Comparison of ENCODE assay signal across 29 cellular contexts in the genomic region with DNA sequence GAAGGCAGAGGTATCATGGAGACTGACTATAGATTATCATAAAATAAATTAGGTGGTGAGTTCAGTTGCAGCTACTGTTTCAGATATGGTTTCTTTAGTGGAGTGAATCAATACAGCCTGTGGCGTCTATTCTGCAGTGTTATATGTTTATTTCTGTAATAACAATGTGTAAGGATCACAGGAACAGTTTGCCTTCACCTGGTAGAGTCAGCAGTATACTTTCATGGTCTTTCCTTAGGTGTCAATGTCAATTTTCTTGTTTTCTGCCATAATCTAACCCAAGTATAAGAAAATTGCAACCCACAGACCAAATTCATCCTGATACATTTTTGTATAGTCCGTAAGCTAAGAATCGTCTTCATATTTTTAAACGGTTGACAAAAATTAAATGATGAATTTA.
"Had no signal": no experiment of that assay in that cellular context is flagged by ENCODE, and none has a peak within 500 bp of the region (broad histone marks: within the 10 kb centered on the region; RNA-seq: fewer than 3 reads in every experiment).

No MANE protein-coding gene starts in this region.

- H3K9me3 ChIP-seq: colonic mucosa, gastrocnemius medialis had no signal

- H3K4me2 ChIP-seq: hepatocyte had no signal

- H3K4me3 ChIP-seq: colonic mucosa, coronary artery, dorsolateral prefrontal cortex, esophagus muscularis mucosa, esophagus squamous epithelium, gastrocnemius medialis, gastroesophageal sphincter, heart left ventricle, heart right ventricle, hepatocyte had no signal

- H3K4me1 ChIP-seq: colonic mucosa, esophagus muscularis mucosa, foreskin keratinocyte, gastrocnemius medialis, gastroesophageal sphincter, heart left ventricle, heart right ventricle had no signal

- H3K27me3 ChIP-seq: colonic mucosa, dorsolateral prefrontal cortex, esophagus muscularis mucosa, esophagus squamous epithelium, foreskin keratinocyte, gastrocnemius medialis, gastroesophageal sphincter, heart left ventricle, heart right ventricle, hepatocyte had no signal

- H2AFZ ChIP-seq: hepatocyte had no signal

- FAIRE-seq: colon, endometrium, endothelial cell of umbilical vein had no signal

- H3K4me1 Mint-ChIP-seq: endodermal cell had no signal

- H3K27me3 Mint-ChIP-seq: effector memory CD8-positive, alpha-beta T cell had no signal

- H3K79me2 ChIP-seq: hepatocyte had no signal

- H3K27ac ChIP-seq: colonic mucosa, coronary artery, dorsolateral prefrontal cortex, epithelial cell of prostate, esophagus muscularis mucosa, esophagus squamous epithelium, foreskin keratinocyte, gastrocnemius medialis, gastroesophageal sphincter, heart left ventricle, heart right ventricle, hepatocyte had no signal

- DNase-seq: colonic mucosa; cortex of kidney; dermis blood vessel endothelial cell; dorsolateral prefrontal cortex; effector CD4-positive, alpha-beta T cell; effector CD8-positive, alpha-beta T cell; effector memory CD4-positive, alpha-beta T cell; effector memory CD8-positive, alpha-beta T cell; endodermal cell; erythroblast; esophagus squamous epithelium; foreskin fibroblast; foreskin keratinocyte; foreskin melanocyte; gastrocnemius medialis; glutamatergic neuron; head of caudate nucleus; heart left ventricle; heart right ventricle had no signal

- ATAC-seq: effector memory CD8-positive, alpha-beta T cell; esophagus mucosa; foreskin keratinocyte; gastrocnemius medialis; gastroesophageal sphincter; heart left ventricle; heart right ventricle had no signal

- H3K36me3 ChIP-seq: colonic mucosa, esophagus muscularis mucosa, esophagus squamous epithelium, gastrocnemius medialis, gastroesophageal sphincter, heart left ventricle, heart right ventricle had no signal

- H3K4me3 Mint-ChIP-seq: dendritic cell treated with granulocyte-macrophage colony-stimulating factor and Interleukin-4, amounts not matched to agents 40 ng/mL and 50 ng/mL, for 4 days; effector memory CD8-positive, alpha-beta T cell; endodermal cell had no signal
